9 cellular contexts compared by ENCODE assay signal in genomic region chr7:36192050-36192824, GRCh38. TPM values are rescaled to one million over a fixed set of nuclear protein-coding genes. Genes with fewer than 3 reads are reported as not detected.
DNase-seq lines count a peak whose midpoint lies in the region; ATAC-seq and TF ChIP-seq lines count a peak whose summit lies in the region.
"Had no signal": no experiment of that assay in that cellular context is flagged by ENCODE, and none has a peak within 500 bp of the region (broad histone marks: within the 10 kb centered on the region; RNA-seq: fewer than 3 reads in every experiment).

No MANE protein-coding gene starts in this region.

- TF ChIP-seq EP300 in gastroesophageal sphincter (IDR thresholded peaks at IDR 0.05) = no peak

- no peaks in the 10 kb centered on the region for H3K4me1 ChIP-seq in mammary epithelial cell (ENCODE audit: insufficient read depth, low read length)
- peaks cover 0 to 36% (median 0%) of the 10 kb centered on the region in 3 donors for H3K4me1 ChIP-seq in gastroesophageal sphincter
- peaks cover 13% of the 10 kb centered on the region for H3K4me1 ChIP-seq in upper lobe of right lung
- H3K4me1 ChIP-seq in effector memory CD4-positive, alpha-beta T cell (ENCODE audit: control insufficient read depth, insufficient read depth, low read length, poor library complexity, severe bottlenecking) = no peaks in the 10 kb centered on the region

- no peaks in the 10 kb centered on the region for H4K20me1 ChIP-seq in mammary epithelial cell (ENCODE audit: insufficient read depth, low read length)

- H3K27ac Mint-ChIP-seq in MCF 10A (ENCODE audit: low read depth, unreplicated experiment) = no peak overlapping the region

- H3K27me3 Mint-ChIP-seq in MCF 10A (ENCODE audit: insufficient read depth, unreplicated experiment) = no peaks in the 10 kb centered on the region

- WGBS in mammary epithelial cell (ENCODE audit: low coverage, missing lambda C conversion rate) = 78% methylated on average over 11 of the region's 11 CpGs
- 64 to 86% methylated on average over 7 to 11 of the region's 11 CpGs for WGBS in gastroesophageal sphincter (ENCODE audit: low coverage in 1 of 2), 2 donors

- no peak for TF ChIP-seq POLR2A in gastroesophageal sphincter (IDR thresholded peaks at IDR 0.05)

- H3K27ac ChIP-seq in mammary epithelial cell (ENCODE audit: insufficient read depth, low read depth, low read length) (no peak overlapping the region), gastroesophageal sphincter (peak overlapping the region in 2 of 4 donors; percentile 30 to 33), upper lobe of right lung (no peak overlapping the region), caudate nucleus (ENCODE audit: low read depth, low read length) (no peak overlapping the region)
- H3K27ac ChIP-seq in effector memory CD4-positive, alpha-beta T cell (ENCODE audit: insufficient read depth, low read length, poor library complexity, severe bottlenecking) = no peak overlapping the region

- ATAC-seq in gastroesophageal sphincter = peak; percentile 48
- peak; percentile 71 for ATAC-seq in upper lobe of right lung

- H3K36me3 ChIP-seq in mammary epithelial cell (ENCODE audit: insufficient read depth, low read length) (no peaks in the 10 kb centered on the region), gastroesophageal sphincter (no peaks in the 10 kb centered on the region), upper lobe of right lung (no peaks in the 10 kb centered on the region)
- no peaks in the 10 kb centered on the region for H3K36me3 ChIP-seq in effector memory CD4-positive, alpha-beta T cell (ENCODE audit: control insufficient read depth, insufficient read depth, low read length)

- in situ Hi-C loops in mammary epithelial cell (cut with MboI; ENCODE audit: low sequenced_read_pairs in 2 of 2) = no loop called here

- CTCF ChIA-PET in MCF 10A (lab: Yijun Ruan, JAX) = interaction anchor here (0.6 kb wide), 1 partner anchor 30 kb away, joined by 3 read pairs; no protein-coding TSS in a partner anchor
- CTCF ChIA-PET in mammary epithelial cell (lab: Charles Lee; ENCODE audit: low non-redundant PET) = no interaction called here

- TF ChIP-seq CTCF in MCF 10A (IDR thresholded peaks at IDR 0.05; ENCODE audit: unreplicated experiment) (no peak), mammary epithelial cell (conservative IDR thresholded peaks at IDR 0.05 in 1 of 2, IDR thresholded peaks at IDR 0.05 in 1 of 2; ENCODE audit: extremely low read depth in 1 of 2, insufficient read depth in 1 of 2, low read depth in 1 of 2, low read length in 2 of 2) (no peak), gastroesophageal sphincter (IDR thresholded peaks at IDR 0.05) (no peak), upper lobe of right lung (IDR thresholded peaks at IDR 0.05) (no peak)

- H3K4me3 ChIP-seq in mammary epithelial cell (replicated peaks in 1 of 3; ENCODE audit: insufficient read depth in 1 of 3, low read depth in 2 of 3, low read length in 3 of 3) (no peak overlapping the region), gastroesophageal sphincter (no peak overlapping the region), upper lobe of right lung (no peak overlapping the region)
- H3K4me3 ChIP-seq in effector memory CD4-positive, alpha-beta T cell (ENCODE audit: insufficient read depth, low read depth, low read length, poor library complexity, severe bottlenecking) = no peak overlapping the region

- no peaks in the 10 kb centered on the region for H3K4me1 Mint-ChIP-seq in MCF 10A (ENCODE audit: insufficient read depth, unreplicated experiment)

- dilution Hi-C loops in mammary epithelial cell (cut with HindIII; ENCODE audit: low sequenced_read_pairs) = no loop called here

- no peaks in the 10 kb centered on the region for H3K9me3 ChIP-seq in mammary epithelial cell (replicated peaks; ENCODE audit: insufficient read depth, low read length)
- no peaks in the 10 kb centered on the region for H3K9me3 ChIP-seq in gastroesophageal sphincter
- no peaks in the 10 kb centered on the region for H3K9me3 ChIP-seq in upper lobe of right lung
- H3K9me3 ChIP-seq in effector memory CD4-positive, alpha-beta T cell (ENCODE audit: control insufficient read depth, low read length) = no peaks in the 10 kb centered on the region

- H2AFZ ChIP-seq in mammary epithelial cell (ENCODE audit: low read depth, low read length) = no peak overlapping the region

- H3K9me3 Mint-ChIP-seq in MCF 10A (ENCODE audit: unreplicated experiment) = no peaks in the 10 kb centered on the region

- DNase-seq in MCF 10A (ENCODE audit: unreplicated experiment) (peak; percentile 55), mammary epithelial cell (no peak), NOMO-1 treated with DMSO at 0.1 percent for 48 hours (lab: John Stamatoyannopoulos, UW; ENCODE audit: unreplicated experiment) (peak; percentile 95), upper lobe of right lung (no peak), caudate nucleus (lab: John Stamatoyannopoulos, UW) (no peak)
- DNase-seq in effector memory CD4-positive, alpha-beta T cell = no peak
- DNase-seq in activated CD4-positive, alpha-beta T cell treated with anti-CD3 and anti-CD28 coated beads, Interleukin-2, amount 50 U/mL, for 48 hours = no peak
- DNase-seq: 8988T had no signal

- no peak overlapping the region for H3K4me3 Mint-ChIP-seq in MCF 10A (ENCODE audit: unreplicated experiment)

- H3K9ac ChIP-seq in mammary epithelial cell (ENCODE audit: insufficient read depth, low read length) = no peak overlapping the region

- no peak overlapping the region for H3K4me2 ChIP-seq in mammary epithelial cell (ENCODE audit: insufficient read depth, low read depth, low read length)

- no peaks in the 10 kb centered on the region for H3K79me2 ChIP-seq in mammary epithelial cell (ENCODE audit: insufficient read depth, low read length)

- H3K27me3 ChIP-seq in mammary epithelial cell (ENCODE audit: insufficient read depth, low read length) (no peaks in the 10 kb centered on the region), gastroesophageal sphincter (no peaks in the 10 kb centered on the region), upper lobe of right lung (no peaks in the 10 kb centered on the region)
- H3K27me3 ChIP-seq in effector memory CD4-positive, alpha-beta T cell (replicated peaks; ENCODE audit: control insufficient read depth, insufficient read depth, low read length, poor library complexity, severe bottlenecking) = no peaks in the 10 kb centered on the region

- no peaks in the 10 kb centered on the region for H3K36me3 Mint-ChIP-seq in MCF 10A (ENCODE audit: insufficient read depth, unreplicated experiment)

- POLR2A ChIA-PET in MCF 10A (lab: Yijun Ruan, JAX) = interaction anchor here (0.8 kb wide), 1 partner anchor 39 kb away, joined by 3 read pairs; no protein-coding TSS in a partner anchor

- BruUV-seq in MCF 10A (replicated peaks; lab: Mats Ljungman, UMichigan) = no TSS peak
- no TSS peak for BruUV-seq in mammary epithelial cell (replicated peaks; lab: Mats Ljungman, UMichigan)

- intact Hi-C loops in MCF 10A (cut with micrococcal nuclease) (no loop called here), mammary epithelial cell (cut with micrococcal nuclease) (no loop called here), upper lobe of right lung (cut with DNase I) (no loop called here)

RNA-seq across cellular contexts. Expression of gene EEPD1, which starts 39.2 kb away (rescaled TPM):
- total RNA-seq in MCF 10A (2022) = 0.37 and 0.70 TPM in 2 replicates
- 1 to 10 TPM; 1.9 to 2.0 TPM for total RNA-seq in mammary epithelial cell
- 1.5 TPM for polyA plus RNA-seq in mammary epithelial cell
- 0.21 TPM for polyA minus RNA-seq in mammary epithelial cell
- 10 to 100 TPM; 12.4 to 36.2 (median 20.4) TPM for total RNA-seq in gastroesophageal sphincter
- total RNA-seq in upper lobe of right lung = 9.9 TPM

Comparison
In these comparisons a context has a peak if more than half of its experiments do, and no peak if none do; other contexts are left out.
1. DNase-seq: peak in MCF 10A (single experiment) and NOMO-1 treated with DMSO at 0.1 percent for 48 hours (single experiment); none in mammary epithelial cell (single experiment), upper lobe of right lung (single experiment), caudate nucleus (0 of 61), effector memory CD4-positive, alpha-beta T cell (0 of 3) and activated CD4-positive, alpha-beta T cell treated with anti-CD3 and anti-CD28 coated beads, Interleukin-2, amount 50 U/mL, for 48 hours (0 of 2).